In genomic region chr12:42237052-42237852, GRCh38 we compare ENCODE assay signal across 8 cellular contexts. TPM values are rescaled to one million over a fixed set of nuclear protein-coding genes. Genes with fewer than 3 reads are reported as not detected.
DNase-seq lines count a peak whose midpoint lies in the region; ATAC-seq, FAIRE-seq and TF ChIP-seq lines count a peak whose summit lies in the region.

No MANE protein-coding gene starts in this region.

- peak overlapping the region; percentile 74 for H3K4me3 ChIP-seq in fibroblast of mammary gland (ENCODE audit: control insufficient read depth, low read depth, low read length)

- H3K27me3 Mint-ChIP-seq in activated T-helper 1 cell treated with anti-CD3 and anti-CD28 coated beads, Interleukin-12 subunit alpha, Interleukin-12 subunit beta, Interleukin-2, Interleukin-4 antibody, amounts not matched to agents 30 ng/mL and 10 ng/mL and 1 ng/mL, durations not matched to agents 14 hours and 24 hours and 36 hours (ENCODE audit: insufficient read depth) = no peaks in the 10 kb centered on the region
- no peaks in the 10 kb centered on the region for H3K27me3 Mint-ChIP-seq in naive thymus-derived CD8-positive, alpha-beta T cell

- peak overlapping the region; percentile 83 for H3K27ac Mint-ChIP-seq in activated T-helper 1 cell treated with anti-CD3 and anti-CD28 coated beads, Interleukin-12 subunit alpha, Interleukin-12 subunit beta, Interleukin-2, Interleukin-4 antibody, amounts not matched to agents 30 ng/mL and 10 ng/mL and 1 ng/mL, durations not matched to agents 14 hours and 24 hours and 36 hours
- peak overlapping the region; percentile 79 to 96 (median 94) for H3K27ac Mint-ChIP-seq in naive thymus-derived CD8-positive, alpha-beta T cell

- peaks cover 27% of the 10 kb centered on the region for H3K36me3 Mint-ChIP-seq in activated T-helper 1 cell treated with anti-CD3 and anti-CD28 coated beads, Interleukin-12 subunit alpha, Interleukin-12 subunit beta, Interleukin-2, Interleukin-4 antibody, amounts not matched to agents 30 ng/mL and 10 ng/mL and 1 ng/mL, durations not matched to agents 14 hours and 24 hours and 36 hours (ENCODE audit: low read depth)
- H3K36me3 Mint-ChIP-seq in naive thymus-derived CD8-positive, alpha-beta T cell = peaks cover 4 to 26% (median 10%) of the 10 kb centered on the region in 3 donors

- peak overlapping the region; percentile 87 for H3K4me3 Mint-ChIP-seq in activated T-helper 1 cell treated with anti-CD3 and anti-CD28 coated beads, Interleukin-12 subunit alpha, Interleukin-12 subunit beta, Interleukin-2, Interleukin-4 antibody, amounts not matched to agents 30 ng/mL and 10 ng/mL and 1 ng/mL, durations not matched to agents 14 hours and 24 hours and 36 hours
- peak overlapping the region; percentile 86 to 98 (median 93) for H3K4me3 Mint-ChIP-seq in naive thymus-derived CD8-positive, alpha-beta T cell

- ATAC-seq in GM21528 (IDR thresholded peaks at IDR 0.05; ENCODE audit: low FRiP score, unreplicated experiment) = peak; percentile 80
- ATAC-seq in naive thymus-derived CD8-positive, alpha-beta T cell = peak; percentile 73 to 74

- DNase-seq in DMS79 (lab: John Stamatoyannopoulos, UW) = peak; percentile 63
- peak; percentile 75 for DNase-seq in HuH-7.5 (ENCODE audit: low spot score)
- DNase-seq in RCC 7860 (ENCODE audit: low spot score) = peak; percentile 72
- DNase-seq in activated T-helper 1 cell treated with anti-CD3 and anti-CD28 coated beads, Interleukin-12 subunit alpha, Interleukin-12 subunit beta, Interleukin-2, Interleukin-4 antibody, amounts not matched to agents 30 ng/mL and 10 ng/mL and 1 ng/mL, durations not matched to agents 14 hours and 24 hours and 36 hours (ENCODE audit: low spot score) = peak; percentile 68
- peak; percentile 68 for DNase-seq in fibroblast of mammary gland (ENCODE audit: low read depth)
- peak; percentile 53 to 85 (median 64) for DNase-seq in naive thymus-derived CD8-positive, alpha-beta T cell
- peak; percentile 45 to 76 (median 65) for DNase-seq in stimulated activated naive CD4-positive, alpha-beta T cell (lab: John Stamatoyannopoulos, UW)

- FAIRE-seq in RCC 7860 (lab: Jason Lieb, UNC) = no peak

- no peaks in the 10 kb centered on the region for H3K9me3 Mint-ChIP-seq in activated T-helper 1 cell treated with anti-CD3 and anti-CD28 coated beads, Interleukin-12 subunit alpha, Interleukin-12 subunit beta, Interleukin-2, Interleukin-4 antibody, amounts not matched to agents 30 ng/mL and 10 ng/mL and 1 ng/mL, durations not matched to agents 14 hours and 24 hours and 36 hours
- no peaks in the 10 kb centered on the region for H3K9me3 Mint-ChIP-seq in naive thymus-derived CD8-positive, alpha-beta T cell

- no peak for TF ChIP-seq CTCF in fibroblast of mammary gland (conservative IDR thresholded peaks at IDR 0.05; ENCODE audit: control insufficient read depth, insufficient read depth, low read depth, low read length)

- peaks cover 46% of the 10 kb centered on the region for H3K4me1 Mint-ChIP-seq in activated T-helper 1 cell treated with anti-CD3 and anti-CD28 coated beads, Interleukin-12 subunit alpha, Interleukin-12 subunit beta, Interleukin-2, Interleukin-4 antibody, amounts not matched to agents 30 ng/mL and 10 ng/mL and 1 ng/mL, durations not matched to agents 14 hours and 24 hours and 36 hours (ENCODE audit: low read depth)
- H3K4me1 Mint-ChIP-seq in naive thymus-derived CD8-positive, alpha-beta T cell = peaks cover 20 to 55% (median 45%) of the 10 kb centered on the region in 4 donors

- POLR2A ChIA-PET in naive thymus-derived CD8-positive, alpha-beta T cell (lab: Charles Lee) = interaction anchor here (0.6 to 2.9 kb wide), 3 partner anchors 31 to 98 kb away, joined by 3 to 9 read pairs (median 5); partner anchors contain the start of gene GXYLT1

- intact Hi-C loops in activated T-helper 1 cell treated with anti-CD3 and anti-CD28 coated beads, Interleukin-12 subunit alpha, Interleukin-12 subunit beta, Interleukin-2, Interleukin-4 antibody, amounts not matched to agents 30 ng/mL and 10 ng/mL and 1 ng/mL, durations not matched to agents 14 hours and 24 hours and 36 hours (cut with micrococcal nuclease) = loop anchor here (1.0 to 5.0 kb wide), 3 partner anchors 89 to 138 kb away; partner anchors contain the start of genes PPHLN1 and ZCRB1

RNA-seq across cellular contexts. Expression of gene YAF2, which starts 0.8 kb away (rescaled TPM):
- total RNA-seq in activated T-helper 1 cell treated with anti-CD3 and anti-CD28 coated beads, Interleukin-12 subunit alpha, Interleukin-12 subunit beta, Interleukin-2, Interleukin-4 antibody, amounts not matched to agents 30 ng/mL and 10 ng/mL and 1 ng/mL, durations not matched to agents 14 hours and 24 hours and 36 hours = 43.9 and 46.8 TPM in 2 replicates
- 10 to 100 TPM; 40.2 to 42.8 TPM for total RNA-seq in naive thymus-derived CD8-positive, alpha-beta T cell
- 10 to 100 TPM; 10.6 to 21.8 (median 12.7) TPM for polyA plus RNA-seq in naive thymus-derived CD8-positive, alpha-beta T cell

Comparison
In these comparisons a context has a peak if more than half of its experiments do, and no peak if none do; other contexts are left out.
1. Peak in every context shown above with its lines: DNase-seq, ATAC-seq and H3K4me3 ChIP-seq.